Comparison of ENCODE assay signal across 8 cellular contexts in genomic region chr5:174327317-174327864, GRCh38.
DNase-seq lines count a peak whose midpoint lies in the region; ATAC-seq and TF ChIP-seq lines count a peak whose summit lies in the region.

No MANE protein-coding gene starts in this region.

- ATAC-seq in HG03108 (IDR thresholded peaks at IDR 0.05; ENCODE audit: unreplicated experiment), result no peak

- H4K20me1 ChIP-seq in KMS-11 (ENCODE audit: insufficient read depth), result no peaks in the 10 kb centered on the region
- H4K20me1 ChIP-seq in hepatocyte (ENCODE audit: insufficient read depth, poor library complexity, severe bottlenecking), result no peaks in the 10 kb centered on the region

- H3K4me1 ChIP-seq in KMS-11 (ENCODE audit: low read depth, poor library complexity, severe bottlenecking) (no peaks in the 10 kb centered on the region), adipocyte (ENCODE audit: control insufficient read depth, insufficient read depth, low read length) (peaks cover 13% of the 10 kb centered on the region), hepatocyte (ENCODE audit: insufficient read depth) (peaks cover 3% of the 10 kb centered on the region)

- no peak overlapping the region for H3K4me3 ChIP-seq in KMS-11 (IDR thresholded peaks at IDR 0.05; ENCODE audit: insufficient read depth, low read depth, low read length)
- H3K4me3 ChIP-seq in adipocyte (ENCODE audit: low read length), result no peak overlapping the region
- H3K4me3 ChIP-seq in hepatocyte, result no peak overlapping the region

- no peak overlapping the region for H3K9ac ChIP-seq in KMS-11
- no peak overlapping the region for H3K9ac ChIP-seq in adipocyte (ENCODE audit: low read length)

- no peak overlapping the region for H3K27ac ChIP-seq in KMS-11
- H3K27ac ChIP-seq in hepatocyte, result no peak overlapping the region

- H3K27me3 ChIP-seq in KMS-11 (ENCODE audit: insufficient read depth, low read depth), result no peaks in the 10 kb centered on the region
- peaks cover 4% of the 10 kb centered on the region for H3K27me3 ChIP-seq in adipocyte (replicated peaks; ENCODE audit: control insufficient read depth, insufficient read depth, low read length)
- H3K27me3 ChIP-seq in hepatocyte, result peaks cover 7% of the 10 kb centered on the region

- H3K79me2 ChIP-seq in KMS-11 (ENCODE audit: insufficient read depth, low read depth), result no peaks in the 10 kb centered on the region
- H3K79me2 ChIP-seq in hepatocyte, result no peaks in the 10 kb centered on the region

- H3K9me3 ChIP-seq in adipocyte (ENCODE audit: control insufficient read depth, low read length) (no peaks in the 10 kb centered on the region), hepatocyte (ENCODE audit: low read depth) (no peaks in the 10 kb centered on the region)

- in situ Hi-C loops in ACHN (cut with HindIII; ENCODE audit: low pct_ligation_motif_present, low pct_unique_long_range_greater_than_20kb, low sequenced_read_pairs), result no loop called here

- DNase-seq in ACHN, result peak; percentile 68
- DNase-seq in SHP77 (lab: John Stamatoyannopoulos, UW), result peak; percentile 59 to 67
- DNase-seq in adipocyte (ENCODE audit: low read depth), result peak; percentile 88
- DNase-seq in hepatocyte (ENCODE audit: low spot score), result peak; percentile 93
- peak; percentile 46 to 71 for DNase-seq in stimulated activated CD4-positive, alpha-beta T cell treated with anti-CD3 and anti-CD28 coated beads, Interleukin-2, amount 100 ng/mL, for 24 hours

- H2AFZ ChIP-seq in KMS-11 (ENCODE audit: low read depth) (no peak overlapping the region), hepatocyte (no peak overlapping the region)

- WGBS in hepatocyte (ENCODE audit: low lambda C conversion rate, missing lambda C conversion rate), result 36% methylated on average over 10 of the region's 10 CpGs

- H3K9me2 ChIP-seq in hepatocyte (replicated peaks; ENCODE audit: insufficient read depth), result no peaks in the 10 kb centered on the region

- peak; percentile 75 for TF ChIP-seq CTCF in GM12872 (IDR thresholded peaks at IDR 0.05; ENCODE audit: insufficient read depth, low read depth, low read length)
- peak; percentile 67 for TF ChIP-seq CTCF in KMS-11 (conservative IDR thresholded peaks at IDR 0.05; ENCODE audit: low read depth, low read length)
- peak; percentile 96 for TF ChIP-seq CTCF in hepatocyte (IDR thresholded peaks at IDR 0.05; ENCODE audit: poor library complexity)

- H3K36me3 ChIP-seq in KMS-11 (ENCODE audit: insufficient read depth) (no peaks in the 10 kb centered on the region), adipocyte (ENCODE audit: control insufficient read depth, insufficient read depth, low read length, severe bottlenecking) (no peaks in the 10 kb centered on the region), hepatocyte (replicated peaks; ENCODE audit: insufficient read depth, low read depth) (no peaks in the 10 kb centered on the region)

- no peak overlapping the region for H3K4me2 ChIP-seq in KMS-11
- no peak overlapping the region for H3K4me2 ChIP-seq in hepatocyte
